ENCODE assay signal across 11 cellular contexts in genomic region chr12:122395319-122395718, GRCh38. TPM values are rescaled to one million over a fixed set of nuclear protein-coding genes. Genes with fewer than 3 reads are reported as not detected.
A peak's percentile ranks its signal among the peaks of the same experiment; 100 is the strongest.
DNase-seq lines count a peak whose midpoint lies in the region; ATAC-seq and TF ChIP-seq lines count a peak whose summit lies in the region.
"Had no signal": no experiment of that assay in that cellular context is flagged by ENCODE, and none has a peak within 500 bp of the region (broad histone marks: within the 10 kb centered on the region; RNA-seq: fewer than 3 reads in every experiment).

No MANE protein-coding gene starts in this region.

- intact Hi-C loops in prostate gland (cut with DNase I) = no loop called here

- H3K4me3 ChIP-seq in BJ (ENCODE audit: low read depth, low read length) (no peak overlapping the region), MG63 (no peak overlapping the region), esophagus (ENCODE audit: low read depth in 1 of 2, low read length in 2 of 2) (no peak overlapping the region), prostate gland (no peak overlapping the region)

- peaks cover 34% of the 10 kb centered on the region for H3K4me1 Mint-ChIP-seq in osteocyte (ENCODE audit: unreplicated experiment)
- peaks cover 20% of the 10 kb centered on the region for H3K4me1 Mint-ChIP-seq in T-helper 2 cell treated with Interferon-gamma antibody and Interleukin-4, amounts not matched to agents 5 μg/mL and 100 μg/mL, for 36 hours (ENCODE audit: low read depth)

- no peaks in the 10 kb centered on the region for H3K9me3 Mint-ChIP-seq in osteocyte (ENCODE audit: unreplicated experiment)
- no peaks in the 10 kb centered on the region for H3K9me3 Mint-ChIP-seq in T-helper 2 cell treated with Interferon-gamma antibody and Interleukin-4, amounts not matched to agents 5 μg/mL and 100 μg/mL, for 36 hours

- WGBS in esophagus, 2 donors = 72 to 74% methylated on average over 3 of the region's 3 CpGs
- WGBS in prostate gland = 65% methylated on average over 3 of the region's 3 CpGs

- no peaks in the 10 kb centered on the region for H3K9me3 ChIP-seq in MG63
- no peaks in the 10 kb centered on the region for H3K9me3 ChIP-seq in esophagus (ENCODE audit: control insufficient read depth in 2 of 2, insufficient read depth in 1 of 2, low read depth in 1 of 2, low read length in 1 of 2)
- H3K9me3 ChIP-seq in prostate gland = no peaks in the 10 kb centered on the region

- TF ChIP-seq POLR2A in prostate gland (IDR thresholded peaks at IDR 0.05) = no peak

- H3K27me3 ChIP-seq in BJ (ENCODE audit: control insufficient read depth, insufficient read depth, low read length) (no peaks in the 10 kb centered on the region), MG63 (no peaks in the 10 kb centered on the region), esophagus (ENCODE audit: control insufficient read depth in 1 of 2, insufficient read depth in 2 of 2, low read length in 2 of 2) (no peaks in the 10 kb centered on the region), prostate gland (replicated peaks; ENCODE audit: insufficient read depth) (no peaks in the 10 kb centered on the region)

- no peak for ATAC-seq in HG02970 (IDR thresholded peaks at IDR 0.05; ENCODE audit: low FRiP score, unreplicated experiment)

- POLR2A ChIA-PET in BJ (lab: Charles Lee) = no interaction called here

- H3K27me3 Mint-ChIP-seq in osteocyte (ENCODE audit: unreplicated experiment) = no peaks in the 10 kb centered on the region
- H3K27me3 Mint-ChIP-seq in T-helper 2 cell treated with Interferon-gamma antibody and Interleukin-4, amounts not matched to agents 5 μg/mL and 100 μg/mL, for 36 hours (ENCODE audit: low read depth) = no peaks in the 10 kb centered on the region

- peaks cover 0 to 1% of the 10 kb centered on the region in 2 donors for H3K4me1 ChIP-seq in esophagus (ENCODE audit: control insufficient read depth in 2 of 2, insufficient read depth in 2 of 2, low read length in 1 of 2)
- peaks cover 9% of the 10 kb centered on the region for H3K4me1 ChIP-seq in prostate gland (replicated peaks)

- CTCF ChIA-PET in BJ (lab: Yijun Ruan, JAX) = interaction anchor here (0.6 to 1.4 kb wide), 4 partner anchors 8 to 78 kb away, joined by 3 to 5 read pairs (median 4); no protein-coding TSS in a partner anchor

- peak overlapping the region; percentile 2 to 22 for H3K27ac ChIP-seq in esophagus (ENCODE audit: low read depth in 2 of 2, low read length in 1 of 2)
- peak overlapping the region in 1 of 2 donors; percentile 43 for H3K27ac ChIP-seq in prostate gland

- peaks cover 8% of the 10 kb centered on the region for H3K36me3 Mint-ChIP-seq in osteocyte (ENCODE audit: unreplicated experiment)
- H3K36me3 Mint-ChIP-seq in T-helper 2 cell treated with Interferon-gamma antibody and Interleukin-4, amounts not matched to agents 5 μg/mL and 100 μg/mL, for 36 hours (ENCODE audit: low read depth) = peaks cover 8% of the 10 kb centered on the region

- DNase-seq in BJ (ENCODE audit: low read depth) (peak; percentile 35), MG63 (peak; percentile 44), osteocyte (ENCODE audit: extremely low spot score, unreplicated experiment) (no peak), T-helper 1 cell (no peak), prostate gland (ENCODE audit: low spot score) (no peak)
- DNase-seq in T-helper 2 cell treated with Interferon-gamma antibody and Interleukin-4, amounts not matched to agents 5 μg/mL and 100 μg/mL, for 36 hours (ENCODE audit: low spot score) = no peak
- DNase-seq: amygdala, NCI-H2081 treated with DMSO at 0.1 percent for 48 hours, T-helper 2 cell had no signal

- peak overlapping the region; percentile 86 for H3K27ac Mint-ChIP-seq in osteocyte (ENCODE audit: unreplicated experiment)
- H3K27ac Mint-ChIP-seq in T-helper 2 cell treated with Interferon-gamma antibody and Interleukin-4, amounts not matched to agents 5 μg/mL and 100 μg/mL, for 36 hours = no peak overlapping the region

- H3K4me3 Mint-ChIP-seq in osteocyte (ENCODE audit: unreplicated experiment) = peak overlapping the region; percentile 22
- H3K4me3 Mint-ChIP-seq in T-helper 2 cell treated with Interferon-gamma antibody and Interleukin-4, amounts not matched to agents 5 μg/mL and 100 μg/mL, for 36 hours = no peak overlapping the region

- H3K36me3 ChIP-seq in BJ (ENCODE audit: control insufficient read depth, insufficient read depth, low read length) (peaks cover 2% of the 10 kb centered on the region; the same call in 1 of the 2 replicates), MG63 (peaks cover 10% of the 10 kb centered on the region), esophagus (ENCODE audit: control insufficient read depth in 2 of 2, insufficient read depth in 2 of 2, low read length in 1 of 2) (peaks cover 0 to 4% of the 10 kb centered on the region in 2 donors), prostate gland (no peaks in the 10 kb centered on the region)

- TF ChIP-seq CTCF in BJ (IDR thresholded peaks at IDR 0.05; ENCODE audit: insufficient read depth, low read depth, low read length) (no peak), osteocyte (IDR thresholded peaks at IDR 0.05) (no peak), prostate gland (IDR thresholded peaks at IDR 0.05) (no peak)

RNA-seq across cellular contexts. Expression of gene CLIP1, which starts 27.1 kb away (rescaled TPM):
- polyA plus RNA-seq in BJ (2011; rRNA removed) (81.2 and 104 TPM in 2 replicates), esophagus (10 to 100 TPM; 50.0 to 52.3 TPM)
- 93.1 and 128 TPM in 2 replicates for polyA minus RNA-seq in BJ (2011; rRNA and poly(A)+ RNA removed)
- 23.9 and 75.3 TPM in 2 replicates for total RNA-seq in MG63 (2014; rRNA removed; shearing (Covaris generic); ENCODE audit: low replicate concordance)
- total RNA-seq in osteocyte (100.0 and 103 TPM in 2 replicates), prostate gland (10 to 100 TPM; 59.9 to 84.1 TPM)

Comparison
In these comparisons a context has a peak if more than half of its experiments do, and no peak if none do; other contexts are left out.
1. DNase-seq: peak in BJ (single experiment) and MG63 (single experiment); none in osteocyte (single experiment), T-helper 1 cell (0 of 5), prostate gland (single experiment) and T-helper 2 cell treated with Interferon-gamma antibody and Interleukin-4, amounts not matched to agents 5 μg/mL and 100 μg/mL, for 36 hours (single experiment).